ENCODE assay signal across 12 cellular contexts in the genomic region with DNA sequence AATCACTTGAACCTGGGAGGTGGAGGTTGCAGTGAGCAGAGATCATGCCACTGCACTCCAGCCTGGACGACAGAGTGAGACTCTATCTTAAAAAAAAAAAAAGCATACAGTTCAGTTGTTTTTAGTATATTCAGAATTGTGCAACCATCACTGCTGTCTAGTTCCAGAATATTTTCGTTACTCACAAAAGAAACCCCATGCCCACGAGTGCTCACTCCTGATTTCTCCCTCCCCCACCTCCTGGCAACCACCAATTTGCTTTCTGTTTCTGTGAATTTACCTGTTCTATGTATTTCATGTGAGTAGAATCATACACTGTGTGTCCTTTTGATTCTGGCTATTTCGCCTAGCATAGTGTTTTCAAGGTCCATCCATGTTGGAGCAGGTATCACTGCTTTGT. TPM values are rescaled to one million over a fixed set of nuclear protein-coding genes. Genes with fewer than 3 reads are reported as not detected.
DNase-seq lines count a peak whose midpoint lies in the region; ATAC-seq and TF ChIP-seq lines count a peak whose summit lies in the region.
"Had no signal": no experiment of that assay in that cellular context is flagged by ENCODE, and none has a peak within 500 bp of the region (broad histone marks: within the 10 kb centered on the region; RNA-seq: fewer than 3 reads in every experiment).

No MANE protein-coding gene starts in this region.

- no peaks in the 10 kb centered on the region for H3K36me3 ChIP-seq in CD4-positive, CD25-positive, alpha-beta regulatory T cell (ENCODE audit: control insufficient read depth, insufficient read depth, low read length)
- H3K36me3 ChIP-seq in neural progenitor cell (no peaks in the 10 kb centered on the region), adrenal gland (replicated peaks in 1 of 2) (no peaks in the 10 kb centered on the region)
- H3K36me3 ChIP-seq: thoracic aorta had no signal

- peak overlapping the region; percentile 54 for H3K4me2 ChIP-seq in neural progenitor cell

- peaks cover 33 to 94% (median 59%) of the 10 kb centered on the region in 4 donors for H3K4me1 Mint-ChIP-seq in CD4-positive, CD25-positive, alpha-beta regulatory T cell
- peaks cover 42% of the 10 kb centered on the region for H3K4me1 Mint-ChIP-seq in neural progenitor cell

- H3K79me2 ChIP-seq in neural progenitor cell (ENCODE audit: low read depth), result peaks cover 57% of the 10 kb centered on the region

- no peaks in the 10 kb centered on the region for H3K27me3 Mint-ChIP-seq in CD4-positive, CD25-positive, alpha-beta regulatory T cell
- peaks cover 8% of the 10 kb centered on the region for H3K27me3 Mint-ChIP-seq in neural progenitor cell (ENCODE audit: insufficient read depth, low read depth)

- no peak for TF ChIP-seq POLR2A in adrenal gland (IDR thresholded peaks at IDR 0.05)

- H3K4me1 ChIP-seq in CD4-positive, CD25-positive, alpha-beta regulatory T cell (ENCODE audit: control insufficient read depth, insufficient read depth, low read length, poor library complexity, severe bottlenecking), result peaks cover 98% of the 10 kb centered on the region
- H3K4me1 ChIP-seq in neural progenitor cell (peaks cover 32% of the 10 kb centered on the region), adrenal gland (replicated peaks in 1 of 2) (peaks cover 0 to 20% of the 10 kb centered on the region in 2 donors)

- no peak for TF ChIP-seq CTCF in neural progenitor cell (IDR thresholded peaks at IDR 0.05)
- no peak for TF ChIP-seq CTCF in adrenal gland (IDR thresholded peaks at IDR 0.05)

- ATAC-seq in CD4-positive, CD25-positive, alpha-beta regulatory T cell (ENCODE audit: low read depth in 2 of 2), result no peak

- H3K36me3 Mint-ChIP-seq in CD4-positive, CD25-positive, alpha-beta regulatory T cell, result no peaks in the 10 kb centered on the region
- H3K36me3 Mint-ChIP-seq in neural progenitor cell, result no peaks in the 10 kb centered on the region
- H3K36me3 Mint-ChIP-seq: WTC11 had no signal

- peak in 2 of 3 donors; percentile 46 to 77 for DNase-seq in CD4-positive, CD25-positive, alpha-beta regulatory T cell
- DNase-seq in OCI-M1 (lab: John Stamatoyannopoulos, UW) (peak; percentile 50), amniotic epithelial cell (ENCODE audit: low read depth) (peak; percentile 72), neural progenitor cell (ENCODE audit: low spot score) (no peak), adrenal gland (no peak), NCI-H187 treated with DMSO at 0.1 percent for 48 hours (lab: John Stamatoyannopoulos, UW) (no peak), NCI-H2029 treated with DMSO at 0.1 percent for 48 hours (lab: John Stamatoyannopoulos, UW) (no peak), NCI-H1092 treated with DMSO at 0.1 percent for 48 hours (lab: John Stamatoyannopoulos, UW) (no peak)
- DNase-seq: DND-41, kidney had no signal

- peak overlapping the region; percentile 72 for H3K4me3 ChIP-seq in CD4-positive, CD25-positive, alpha-beta regulatory T cell (ENCODE audit: low read depth, low read length)
- no peak overlapping the region for H3K4me3 ChIP-seq in neural progenitor cell
- no peak overlapping the region for H3K4me3 ChIP-seq in adrenal gland
- H3K4me3 ChIP-seq: thoracic aorta had no signal

- no peaks in the 10 kb centered on the region for H3K9me3 ChIP-seq in CD4-positive, CD25-positive, alpha-beta regulatory T cell (ENCODE audit: control insufficient read depth in 2 of 2, low read length in 2 of 2)
- no peaks in the 10 kb centered on the region for H3K9me3 ChIP-seq in neural progenitor cell (ENCODE audit: low read depth)
- H3K9me3 ChIP-seq in adrenal gland (replicated peaks in 1 of 3), result no peaks in the 10 kb centered on the region
- H3K9me3 ChIP-seq: thoracic aorta had no signal

- peak overlapping the region; percentile 93 for H3K27ac ChIP-seq in CD4-positive, CD25-positive, alpha-beta regulatory T cell (ENCODE audit: insufficient read depth, low read length, poor library complexity, severe bottlenecking)
- H3K27ac ChIP-seq in neural progenitor cell, result peak overlapping the region; percentile 57
- H3K27ac ChIP-seq in adrenal gland, result no peak overlapping the region

- intact Hi-C loops in adrenal gland (cut with DNase I), result no loop called here

- no peak overlapping the region for H3K9ac ChIP-seq in neural progenitor cell

- H2AFZ ChIP-seq in neural progenitor cell (replicated peaks), result no peak overlapping the region

- H3K4me3 Mint-ChIP-seq in CD4-positive, CD25-positive, alpha-beta regulatory T cell, result peak overlapping the region; percentile 77 to 94 (median 84)
- peak overlapping the region; percentile 22 for H3K4me3 Mint-ChIP-seq in neural progenitor cell
- H3K4me3 Mint-ChIP-seq: WTC11 had no signal

- H3K27ac Mint-ChIP-seq in CD4-positive, CD25-positive, alpha-beta regulatory T cell, result peak overlapping the region; percentile 98 to 100 (median 99)
- H3K27ac Mint-ChIP-seq in neural progenitor cell, result peak overlapping the region; percentile 50
- H3K27ac Mint-ChIP-seq: WTC11 had no signal

- peaks cover 16% of the 10 kb centered on the region for H3F3A ChIP-seq in neural progenitor cell (ENCODE audit: low read depth)

- peaks cover 55% of the 10 kb centered on the region for H4K20me1 ChIP-seq in neural progenitor cell (ENCODE audit: low read depth)

- no peaks in the 10 kb centered on the region for H3K9me3 Mint-ChIP-seq in CD4-positive, CD25-positive, alpha-beta regulatory T cell
- H3K9me3 Mint-ChIP-seq in neural progenitor cell, result no peaks in the 10 kb centered on the region
- H3K9me3 Mint-ChIP-seq: WTC11 had no signal

- WGBS in adrenal gland, 4 donors, result 68 to 74% (median 71%) methylated on average over 4 of the region's 4 CpGs

- H3K27me3 ChIP-seq in CD4-positive, CD25-positive, alpha-beta regulatory T cell (ENCODE audit: control insufficient read depth, insufficient read depth, low read length), result no peaks in the 10 kb centered on the region
- H3K27me3 ChIP-seq in neural progenitor cell (no peaks in the 10 kb centered on the region), adrenal gland (no peaks in the 10 kb centered on the region)

RNA-seq across cellular contexts. Expression of gene PTPRJ, which starts 24.8 kb away (rescaled TPM):
- total RNA-seq in CD4-positive, CD25-positive, alpha-beta regulatory T cell, result 81.8 TPM
- 10 to 100 TPM; 13.8 to 20.2 (median 16.9) TPM for polyA plus RNA-seq in CD4-positive, CD25-positive, alpha-beta regulatory T cell
- total RNA-seq in neural progenitor cell (ENCODE audit: low replicate concordance) (17.3 and 28.0 TPM in 2 replicates), adrenal gland (10 to 100 TPM in 6 of 8 donors, 1 to 10 TPM in 2; 3.9 to 16.9 (median 12.5) TPM)
- polyA plus RNA-seq in adrenal gland, result 1 to 10 TPM; 1.4 to 4.0 (median 2.3) TPM

Comparison
In these comparisons a context has a peak if more than half of its experiments do, and no peak if none do; other contexts are left out.
1. DNase-seq: peak in CD4-positive, CD25-positive, alpha-beta regulatory T cell (2 of 3), OCI-M1 (single experiment) and amniotic epithelial cell (single experiment); none in neural progenitor cell (single experiment), adrenal gland (0 of 7), NCI-H187 treated with DMSO at 0.1 percent for 48 hours (single experiment), NCI-H2029 treated with DMSO at 0.1 percent for 48 hours (single experiment) and NCI-H1092 treated with DMSO at 0.1 percent for 48 hours (single experiment).
2. H3K27ac ChIP-seq: peak in CD4-positive, CD25-positive, alpha-beta regulatory T cell (single experiment) and neural progenitor cell (single experiment); none in adrenal gland (0 of 5).